30 cellular contexts compared by ENCODE assay signal in genomic region chr5:74070766-74071165, GRCh38.
"Had no signal": no experiment of that assay in that cellular context is flagged by ENCODE, and none has a peak within 500 bp of the region (broad histone marks: within the 10 kb centered on the region; RNA-seq: fewer than 3 reads in every experiment).

No MANE protein-coding gene starts in this region.

- DNase-seq: activated CD4-positive, alpha-beta T cell treated with anti-CD3 and anti-CD28 coated beads for 36 hours; activated CD4-positive, alpha-beta T cell treated with anti-CD3 and anti-CD28 coated beads, Interleukin-2, amount 10 ng/mL, durations not matched to agents 7 days and 5 days; activated CD4-positive, alpha-beta T cell treated with anti-CD3 and anti-CD28 coated beads, Interleukin-2, amount 50 U/mL, for 48 hours; activated CD8-positive, alpha-beta memory T cell treated with anti-CD3 and anti-CD28 coated beads, Interleukin-2, amount 50 U/mL, for 4 hours; activated gamma-delta T cell treated with Interleukin-2 at 50 U/mL for 16 hours; activated naive CD4-positive, alpha-beta T cell treated with anti-CD3 and anti-CD28 coated beads for 36 hours; activated T-cell treated with anti-CD3 and anti-CD28 coated beads for 4 hours; activated T-cell treated with anti-CD3 and anti-CD28 coated beads, Interleukin-2, amount 50 U/mL, for 4 hours; adrenal gland; caudate nucleus; NCI-H1105; NCI-H1417 treated with DMSO at 0.1 percent for 48 hours; NCI-H1694; NCI-H1930; NCI-H2081 treated with DMSO at 0.1 percent for 48 hours; NCI-H2171 treated with DMSO at 0.1 percent for 48 hours; NCI-H226; NCI-H524 treated with DMSO at 0.1 percent for 48 hours; NCI-H748 treated with DMSO at 0.1 percent for 48 hours; NK-92 treated with Interleukin-12 subunit alpha and Interleukin-12 subunit beta, amount 100 ng/mL, for 24 hours; PC-3; Peyer's patch; RPMI8226; SHP77 treated with DMSO at 0.1 percent for 48 hours; SK-N-SH had no signal

- H3K4me3 ChIP-seq: adrenal gland, K562, Peyer's patch, SJSA1 had no signal

- ATAC-seq: activated CD4-positive, alpha-beta T cell treated with anti-CD3 and anti-CD28 coated beads for 36 hours; activated CD4-positive, CD25-positive, alpha-beta regulatory T cell treated with anti-CD3 and anti-CD28 coated beads, Interleukin-2, amount 50 U/mL, for 24 hours; activated naive CD4-positive, alpha-beta T cell treated with anti-CD3 and anti-CD28 coated beads, Interleukin-2, amount 50 U/mL, for 72 hours; activated T-cell treated with anti-CD3 and anti-CD28 coated beads, Interleukin-2, amount 50 U/mL, for 4 hours; K562; PC-3; WTC11 had no signal
